Comparison of ENCODE assay signal across 8 cellular contexts in the genomic region with DNA sequence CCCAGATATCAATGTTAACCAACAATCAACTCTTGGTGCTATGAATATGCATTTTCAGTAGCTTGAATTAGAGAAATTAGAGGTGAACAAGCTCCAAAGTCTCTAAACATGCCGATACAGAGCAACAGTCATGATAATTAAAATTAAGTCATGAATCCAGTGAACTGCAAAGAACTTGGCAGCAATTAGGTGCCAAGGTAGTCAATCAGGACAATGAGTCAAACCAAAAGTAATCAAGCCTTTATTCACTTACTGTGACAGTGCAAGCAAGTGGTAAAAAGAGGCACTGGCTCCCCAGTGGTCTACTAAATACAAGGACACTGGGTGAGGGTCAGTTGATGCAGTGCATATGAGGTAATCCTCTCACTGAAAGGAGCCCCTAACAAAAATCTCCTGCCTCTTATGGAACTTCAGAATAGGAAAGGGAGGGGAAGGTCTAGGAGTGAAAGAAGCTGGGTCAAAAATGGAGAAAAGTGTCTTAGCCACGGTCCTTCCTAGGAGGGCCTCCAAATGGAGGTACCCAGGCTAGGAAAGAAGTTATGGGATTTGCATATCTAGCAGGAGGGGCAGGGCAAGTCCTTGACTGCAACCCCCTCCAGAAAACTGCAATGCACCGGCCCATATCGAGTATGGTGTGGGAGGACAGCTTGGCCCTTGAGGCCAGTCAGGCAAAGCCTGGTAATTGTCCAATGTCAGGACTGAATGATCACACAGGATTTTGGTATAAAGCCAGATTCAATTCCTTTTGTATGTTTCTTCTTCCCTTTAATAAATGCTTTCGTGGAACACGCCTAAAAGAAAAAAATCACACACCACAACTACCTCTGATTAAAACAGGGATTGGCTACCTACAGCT. TPM values are rescaled to one million over a fixed set of nuclear protein-coding genes. Genes with fewer than 3 reads are reported as not detected.
DNase-seq lines count a peak whose midpoint lies in the region; ATAC-seq and TF ChIP-seq lines count a peak whose summit lies in the region.

No MANE protein-coding gene starts in this region.

- no peaks in the 10 kb centered on the region for H3K9me3 Mint-ChIP-seq in stimulated activated naive CD8-positive, alpha-beta T cell treated with anti-CD3 and anti-CD28 coated beads, Interleukin-15, Interleukin-2, amounts not matched to agents 100 ng/mL and 50 ng/mL, for 24 hours
- H3K9me3 Mint-ChIP-seq in brain (no peaks in the 10 kb centered on the region), memory B cell (no peaks in the 10 kb centered on the region)

- DNase-seq in stimulated activated naive CD8-positive, alpha-beta T cell treated with anti-CD3 and anti-CD28 coated beads, Interleukin-15, Interleukin-2, amounts not matched to agents 100 U/mL and 50 U/mL, for 24 hours = no peak
- DNase-seq in memory B cell (ENCODE audit: low spot score in 2 of 2) (no peak), epidermal melanocyte (ENCODE audit: insufficient read length, low spot score) (no peak), SK-N-DZ (ENCODE audit: low spot score) (no peak), cerebellar nuclear complex (lab: John Stamatoyannopoulos, UW) (no peak)

- no peaks in the 10 kb centered on the region for H3K27me3 Mint-ChIP-seq in stimulated activated naive CD8-positive, alpha-beta T cell treated with anti-CD3 and anti-CD28 coated beads, Interleukin-15, Interleukin-2, amounts not matched to agents 100 ng/mL and 50 ng/mL, for 24 hours
- peaks cover 17% of the 10 kb centered on the region for H3K27me3 Mint-ChIP-seq in brain
- no peaks in the 10 kb centered on the region for H3K27me3 Mint-ChIP-seq in memory B cell

- H3K27ac Mint-ChIP-seq in stimulated activated naive CD8-positive, alpha-beta T cell treated with anti-CD3 and anti-CD28 coated beads, Interleukin-15, Interleukin-2, amounts not matched to agents 100 ng/mL and 50 ng/mL, for 24 hours = peak overlapping the region; percentile 98
- H3K27ac Mint-ChIP-seq in brain = peak overlapping the region; percentile 100
- peak overlapping the region; percentile 98 for H3K27ac Mint-ChIP-seq in memory B cell

- H3K4me3 Mint-ChIP-seq in stimulated activated naive CD8-positive, alpha-beta T cell treated with anti-CD3 and anti-CD28 coated beads, Interleukin-15, Interleukin-2, amounts not matched to agents 100 ng/mL and 50 ng/mL, for 24 hours = peak overlapping the region; percentile 97
- peak overlapping the region; percentile 98 to 99 (median 98) for H3K4me3 Mint-ChIP-seq in brain
- H3K4me3 Mint-ChIP-seq in memory B cell = peak overlapping the region; percentile 98

- no peak for ATAC-seq in stimulated activated naive CD8-positive, alpha-beta T cell treated with anti-CD3 and anti-CD28 coated beads, Interleukin-15, Interleukin-2, amounts not matched to agents 100 U/mL and 50 U/mL, for 24 hours
- ATAC-seq in memory B cell (ENCODE audit: low read depth) (no peak), HG03280 (IDR thresholded peaks at IDR 0.05; ENCODE audit: unreplicated experiment) (no peak)

- TF ChIP-seq CTCF in brain (conservative IDR thresholded peaks at IDR 0.05) = no peak

- H3K4me1 Mint-ChIP-seq in stimulated activated naive CD8-positive, alpha-beta T cell treated with anti-CD3 and anti-CD28 coated beads, Interleukin-15, Interleukin-2, amounts not matched to agents 100 ng/mL and 50 ng/mL, for 24 hours (ENCODE audit: low read depth) = peaks cover 44% of the 10 kb centered on the region
- H3K4me1 Mint-ChIP-seq in brain (peaks cover 60% of the 10 kb centered on the region), memory B cell (peaks cover 24% of the 10 kb centered on the region)

- H3K36me3 Mint-ChIP-seq in stimulated activated naive CD8-positive, alpha-beta T cell treated with anti-CD3 and anti-CD28 coated beads, Interleukin-15, Interleukin-2, amounts not matched to agents 100 ng/mL and 50 ng/mL, for 24 hours (ENCODE audit: low read depth) = peaks cover 52% of the 10 kb centered on the region
- peaks cover 15% of the 10 kb centered on the region for H3K36me3 Mint-ChIP-seq in brain
- H3K36me3 Mint-ChIP-seq in memory B cell = peaks cover 7% of the 10 kb centered on the region

RNA-seq across cellular contexts. Expression of a gene that starts 1.5 kb away (rescaled TPM):
- 7.4 TPM for polyA plus RNA-seq in brain (ENCODE audit: insufficient read depth, low read depth, low replicate concordance)
- 11.9 and 16.0 TPM in 2 replicates for polyA plus RNA-seq in SK-N-DZ (2014; cell fraction: cytosol; rRNA removed)
- polyA plus RNA-seq in SK-N-DZ (2014; cell fraction: nucleus; rRNA removed) = 10.9 and 11.9 TPM in 2 replicates

RNA-seq across cellular contexts. Expression of a gene that starts 17.0 kb away (rescaled TPM):
- 10.7 TPM for polyA plus RNA-seq in brain (ENCODE audit: insufficient read depth, low read depth, low replicate concordance)
- polyA plus RNA-seq in SK-N-DZ (2014; cell fraction: cytosol; rRNA removed) = 18.7 and 18.9 TPM in 2 replicates
- polyA plus RNA-seq in SK-N-DZ (2014; cell fraction: nucleus; rRNA removed) = 34.3 and 42.4 TPM in 2 replicates
